Comparison of ENCODE assay signal across 22 cellular contexts in genomic region chr10:36202861-36203260, GRCh38.
DNase-seq lines count a peak whose midpoint lies in the region; ATAC-seq, FAIRE-seq and TF ChIP-seq lines count a peak whose summit lies in the region.
"Had no signal": no experiment of that assay in that cellular context is flagged by ENCODE, and none has a peak within 500 bp of the region (broad histone marks: within the 10 kb centered on the region; RNA-seq: fewer than 3 reads in every experiment).

No MANE protein-coding gene starts in this region.

- H3K4me1 Mint-ChIP-seq in effector memory CD8-positive, alpha-beta T cell (ENCODE audit: low read depth in 2 of 2) = no peaks in the 10 kb centered on the region
- H3K4me1 Mint-ChIP-seq: B cell; CD8-positive, alpha-beta memory T cell had no signal

- H3K36me3 ChIP-seq in adipocyte (ENCODE audit: control insufficient read depth, insufficient read depth, low read length, severe bottlenecking) (no peaks in the 10 kb centered on the region), endothelial cell of umbilical vein (ENCODE audit: control insufficient read depth in 2 of 2, extremely low read depth in 1 of 2, insufficient read depth in 2 of 2, low read length in 2 of 2) (no peaks in the 10 kb centered on the region), kidney (ENCODE audit: control insufficient read depth in 1 of 2, insufficient read depth in 2 of 2, low read length in 2 of 2) (no peaks in the 10 kb centered on the region)
- H3K36me3 ChIP-seq: BLaER1 had no signal

- H3K9ac ChIP-seq in adipocyte (ENCODE audit: low read length) = no peak overlapping the region
- no peak overlapping the region for H3K9ac ChIP-seq in endothelial cell of umbilical vein (replicated peaks; ENCODE audit: extremely low read depth, insufficient read depth, low read length)
- no peak overlapping the region for H3K9ac ChIP-seq in kidney (ENCODE audit: low read length in 2 of 2)
- H3K9ac ChIP-seq: BLaER1 had no signal

- intact Hi-C loops in endothelial cell of umbilical vein (cut with micrococcal nuclease) = no loop called here
- intact Hi-C loops in kidney (cut with DNase I) = no loop called here

- DNase-seq in GM03348 (ENCODE audit: low spot score) (peak; percentile 31), adipocyte (ENCODE audit: low read depth) (peak; percentile 34), endothelial cell of umbilical vein (ENCODE audit: low read depth, low spot score) (no peak), kidney (no peak), NCI-H226 (no peak)
- DNase-seq in stimulated activated CD4-positive, alpha-beta T cell treated with anti-CD3 and anti-CD28 coated beads, Interleukin-2, amount 100 ng/mL, for 24 hours = no peak
- DNase-seq in effector memory CD8-positive, alpha-beta T cell = no peak
- DNase-seq: CD4-positive, alpha-beta T cell; CD8-positive, alpha-beta memory T cell; DMS 273 treated with DMSO at 0.1 percent for 48 hours; DMS79; EL; GDM1; H7; HCEC 1CT had no signal

- no peak for ATAC-seq in effector memory CD8-positive, alpha-beta T cell (replicated peaks)

- dilution Hi-C loops in endothelial cell of umbilical vein (cut with MboI; ENCODE audit: extremely low pct_ligation_motif_present, low sequenced_read_pairs) = no loop called here

- H3K27ac ChIP-seq in endothelial cell of umbilical vein (ENCODE audit: insufficient read depth, low read depth, low read length) (no peak overlapping the region), kidney (ENCODE audit: low read depth in 2 of 2, low read length in 2 of 2) (no peak overlapping the region)
- H3K27ac ChIP-seq: BLaER1, C4-2B had no signal

- no TSS peak for BruUV-seq in endothelial cell of umbilical vein (replicated peaks; lab: Mats Ljungman, UMichigan)

- H3K4me2 ChIP-seq in endothelial cell of umbilical vein (ENCODE audit: insufficient read depth, low read length) = no peak overlapping the region
- H3K4me2 ChIP-seq: BLaER1 had no signal

- no peak overlapping the region for H2AFZ ChIP-seq in endothelial cell of umbilical vein (ENCODE audit: low read depth, low read length)

- H3K27me3 Mint-ChIP-seq in effector memory CD8-positive, alpha-beta T cell = no peaks in the 10 kb centered on the region
- H3K27me3 Mint-ChIP-seq: B cell; CD4-positive, alpha-beta T cell; CD8-positive, alpha-beta memory T cell had no signal

- H3K79me2 ChIP-seq in endothelial cell of umbilical vein (ENCODE audit: control insufficient read depth, insufficient read depth, low read length) = no peaks in the 10 kb centered on the region

- no peaks in the 10 kb centered on the region for H3K9me1 ChIP-seq in endothelial cell of umbilical vein (replicated peaks; ENCODE audit: control insufficient read depth, extremely low read depth, insufficient read depth, low read length)

- peaks cover 8% of the 10 kb centered on the region for H3K4me1 ChIP-seq in adipocyte (ENCODE audit: control insufficient read depth, insufficient read depth, low read length)
- H3K4me1 ChIP-seq in endothelial cell of umbilical vein (ENCODE audit: control insufficient read depth, extremely low read depth, insufficient read depth, low read length) = no peaks in the 10 kb centered on the region
- no peaks in the 10 kb centered on the region for H3K4me1 ChIP-seq in kidney (ENCODE audit: control insufficient read depth in 1 of 2, insufficient read depth in 1 of 2, low read depth in 1 of 2, low read length in 2 of 2)
- H3K4me1 ChIP-seq: BLaER1 had no signal

- H3K27ac Mint-ChIP-seq in effector memory CD8-positive, alpha-beta T cell = no peak overlapping the region
- H3K27ac Mint-ChIP-seq: B cell; CD4-positive, alpha-beta T cell; CD8-positive, alpha-beta memory T cell had no signal

- CTCF ChIA-PET in endothelial cell of umbilical vein (lab: Charles Lee) = interaction anchor here (0.9 to 1.5 kb wide), 3 partner anchors 12 to 22 kb away, joined by 3 to 4 read pairs (median 4); no protein-coding TSS in a partner anchor

- H3K27me3 ChIP-seq in adipocyte (replicated peaks; ENCODE audit: control insufficient read depth, insufficient read depth, low read length) (no peaks in the 10 kb centered on the region), endothelial cell of umbilical vein (ENCODE audit: control insufficient read depth in 2 of 2, insufficient read depth in 2 of 2, low read length in 2 of 2) (peaks cover 0 to 2% of the 10 kb centered on the region in 2 experiments)
- H3K27me3 ChIP-seq: BLaER1 had no signal

- H3K9me3 ChIP-seq in adipocyte (ENCODE audit: control insufficient read depth, low read length) = no peaks in the 10 kb centered on the region
- H3K9me3 ChIP-seq in endothelial cell of umbilical vein (replicated peaks; ENCODE audit: control insufficient read depth, insufficient read depth, low read length) = no peaks in the 10 kb centered on the region
- no peaks in the 10 kb centered on the region for H3K9me3 ChIP-seq in kidney (ENCODE audit: control insufficient read depth in 1 of 2, low read length in 2 of 2)

- FAIRE-seq in endothelial cell of umbilical vein (lab: Jason Lieb, UNC) (peak; percentile 63), kidney (lab: Jason Lieb, UNC) (peak; percentile 76)
- FAIRE-seq: D721Med, GM12891, GM18507, H1 had no signal

- no peak overlapping the region for H3K4me3 Mint-ChIP-seq in effector memory CD8-positive, alpha-beta T cell
- H3K4me3 Mint-ChIP-seq: B cell; CD4-positive, alpha-beta T cell; CD8-positive, alpha-beta memory T cell had no signal

- H3K36me3 Mint-ChIP-seq in effector memory CD8-positive, alpha-beta T cell (ENCODE audit: insufficient read depth) = no peaks in the 10 kb centered on the region
- H3K36me3 Mint-ChIP-seq: CD8-positive, alpha-beta memory T cell had no signal

- no peak overlapping the region for H3K4me3 ChIP-seq in adipocyte (ENCODE audit: low read length)
- no peak overlapping the region for H3K4me3 ChIP-seq in endothelial cell of umbilical vein (replicated peaks in 1 of 3; ENCODE audit: insufficient read depth in 1 of 3, low read depth in 1 of 3, low read length in 3 of 3)
- H3K4me3 ChIP-seq in kidney (ENCODE audit: low read length in 2 of 2) = no peak overlapping the region
- H3K4me3 ChIP-seq: BLaER1 had no signal

- peaks cover 12 to 15% of the 10 kb centered on the region in 2 donors for H3K9me3 Mint-ChIP-seq in effector memory CD8-positive, alpha-beta T cell

- H4K20me1 ChIP-seq in endothelial cell of umbilical vein (replicated peaks; ENCODE audit: control insufficient read depth, extremely low read depth, insufficient read depth, low read length) = no peaks in the 10 kb centered on the region
- H4K20me1 ChIP-seq: BLaER1 had no signal

- TF ChIP-seq POLR2A in endothelial cell of umbilical vein (IDR thresholded peaks at IDR 0.05; ENCODE audit: low read depth, low read length) = no peak

- TF ChIP-seq CTCF in endothelial cell of umbilical vein (IDR thresholded peaks at IDR 0.05; ENCODE audit: extremely low read depth in 1 of 2, insufficient read depth in 1 of 2, low read depth in 1 of 2, low read length in 2 of 2) = no peak
- no peak for TF ChIP-seq CTCF in kidney (IDR thresholded peaks at IDR 0.05; ENCODE audit: borderline replicate concordance, extremely low read depth, insufficient read depth)

- POLR2A ChIA-PET in endothelial cell of umbilical vein (lab: Charles Lee) = no interaction called here

TF ChIP-seq in endothelial cell of umbilical vein, 7 proteins besides CTCF, POLR2A, EP300 and RAD21:
- TF ChIP-seq JUN (IDR thresholded peaks at IDR 0.05; ENCODE audit: borderline replicate concordance, insufficient read depth, insufficient read length, low read depth) (no peak), MAX (IDR thresholded peaks at IDR 0.05; ENCODE audit: insufficient read depth, insufficient read length) (no peak), GATA2 (IDR thresholded peaks at IDR 0.05; ENCODE audit: insufficient read depth, insufficient read length, low read depth, low read length) (no peak), FOS (IDR thresholded peaks at IDR 0.05; ENCODE audit: borderline replicate concordance, insufficient read depth, low read length) (no peak), MYC (IDR thresholded peaks at IDR 0.05; ENCODE audit: low read depth, low read length) (no peak), POLR2AphosphoS5 (IDR thresholded peaks at IDR 0.05; ENCODE audit: insufficient read depth, low read depth, low read length) (no peak), EZH2 (IDR thresholded peaks at IDR 0.05; ENCODE audit: borderline replicate concordance, low read depth, low read length, severe bottlenecking) (no peak)

Comparison
In these comparisons a context has a peak if more than half of its experiments do, and no peak if none do; other contexts are left out.
1. DNase-seq: peak in GM03348 (single experiment) and adipocyte (single experiment); none in endothelial cell of umbilical vein (single experiment), kidney (single experiment), stimulated activated CD4-positive, alpha-beta T cell treated with anti-CD3 and anti-CD28 coated beads, Interleukin-2, amount 100 ng/mL, for 24 hours (0 of 2), effector memory CD8-positive, alpha-beta T cell (0 of 3) and NCI-H226 (single experiment).